In the genomic region with DNA sequence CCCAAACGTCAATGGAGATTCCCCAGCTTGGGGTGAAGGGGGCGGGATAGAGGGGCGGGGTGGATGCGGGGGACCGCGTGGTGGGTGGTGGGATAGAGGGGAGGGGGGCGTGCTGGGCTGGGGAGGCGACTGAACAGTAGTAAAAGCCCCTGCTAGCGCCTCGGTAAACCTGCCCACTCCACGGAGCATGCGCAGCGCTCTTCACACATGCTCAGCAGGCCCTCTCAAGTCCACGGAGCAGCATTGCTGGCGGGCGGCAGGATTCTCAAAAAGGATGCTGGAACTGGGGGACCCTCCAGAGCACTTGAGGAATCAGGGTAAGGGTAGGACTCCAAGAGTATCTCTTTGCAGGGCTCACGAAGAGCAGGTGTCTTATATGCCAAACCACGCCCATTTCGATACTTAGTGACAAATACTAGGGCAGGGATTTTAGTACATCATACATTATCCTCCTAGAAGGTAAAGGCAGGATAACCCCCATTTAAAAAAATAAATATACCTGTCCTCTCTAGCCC, we compare ENCODE assay signal across 9 cellular contexts. TPM values are rescaled to one million over a fixed set of nuclear protein-coding genes. Genes with fewer than 3 reads are reported as not detected.
DNase-seq lines count a peak whose midpoint lies in the region; ATAC-seq and TF ChIP-seq lines count a peak whose summit lies in the region.
"Had no signal": no experiment of that assay in that cellular context is flagged by ENCODE, and none has a peak within 500 bp of the region (broad histone marks: within the 10 kb centered on the region; RNA-seq: fewer than 3 reads in every experiment).

No MANE protein-coding gene starts in this region.

- H3K27ac ChIP-seq in C4-2B, result peak overlapping the region; percentile 88
- H3K27ac ChIP-seq in MM.1S (ENCODE audit: low read length), result no peak overlapping the region
- peak overlapping the region; percentile 83 to 85 for H3K27ac ChIP-seq in ovary
- H3K27ac ChIP-seq: neutrophil had no signal

- H3K9me3 Mint-ChIP-seq in activated CD8-positive, alpha-beta T cell treated with anti-CD3 and anti-CD28 coated beads for 36 hours, result peaks cover 4% of the 10 kb centered on the region

- H3K9me2 ChIP-seq in MM.1S (replicated peaks; ENCODE audit: insufficient read depth, low read length), result no peaks in the 10 kb centered on the region

- DNase-seq in MM.1S (peak; percentile 65), head of caudate nucleus (peak; percentile 6 to 76 (median 56)), ovary (peak; percentile 65 to 80 (median 73)), DMS153 (lab: John Stamatoyannopoulos, UW) (no peak), HuH-7 (ENCODE audit: low spot score) (no peak)
- peak; percentile 6 for DNase-seq in activated CD8-positive, alpha-beta T cell treated with anti-CD3 and anti-CD28 coated beads for 36 hours

- TF ChIP-seq EP300 in ovary (IDR thresholded peaks at IDR 0.05), result no peak

- H4K20me1 ChIP-seq in MM.1S (ENCODE audit: insufficient read depth, low read length), result no peaks in the 10 kb centered on the region

- CTCF ChIA-PET in activated CD8-positive, alpha-beta T cell treated with anti-CD3 and anti-CD28 coated beads for 36 hours (lab: Charles Lee), result no interaction called here

- H3F3A ChIP-seq in MM.1S (ENCODE audit: insufficient read depth, low read length), result peaks cover 9% of the 10 kb centered on the region; the same call in 1 of the 2 replicates

- no peaks in the 10 kb centered on the region for H3K36me3 Mint-ChIP-seq in activated CD8-positive, alpha-beta T cell treated with anti-CD3 and anti-CD28 coated beads for 36 hours (ENCODE audit: low read depth)

- TF ChIP-seq CTCF in C4-2B (conservative IDR thresholded peaks at IDR 0.05) (peak; percentile 1; the same call in 1 of the 2 replicates), MM.1S (IDR thresholded peaks at IDR 0.05; ENCODE audit: low read length) (no peak), ovary (IDR thresholded peaks at IDR 0.05) (no peak)
- no peak for TF ChIP-seq CTCF in activated CD8-positive, alpha-beta T cell treated with anti-CD3 and anti-CD28 coated beads for 36 hours (IDR thresholded peaks at IDR 0.05)

- H3K27me3 ChIP-seq in MM.1S (replicated peaks; ENCODE audit: insufficient read depth, low read length) (no peaks in the 10 kb centered on the region), ovary (no peaks in the 10 kb centered on the region)

- no peak overlapping the region for H3K9ac ChIP-seq in MM.1S (ENCODE audit: low read length)

- H3K4me2 ChIP-seq in MM.1S (ENCODE audit: low read depth, low read length), result peak overlapping the region; percentile 37; the same call in 1 of the 2 replicates

- intact Hi-C loops in activated CD8-positive, alpha-beta T cell treated with anti-CD3 and anti-CD28 coated beads for 36 hours (cut with micrococcal nuclease), result no loop called here
- intact Hi-C loops in head of caudate nucleus (cut with DNase I) (no loop called here), ovary (cut with DNase I) (no loop called here)

- peak; percentile 46 for ATAC-seq in GM19025 (IDR thresholded peaks at IDR 0.05; ENCODE audit: low read depth, unreplicated experiment)
- peak; percentile 47 for ATAC-seq in activated CD8-positive, alpha-beta T cell treated with anti-CD3 and anti-CD28 coated beads for 36 hours

- peak overlapping the region; percentile 24 for H3K4me3 Mint-ChIP-seq in activated CD8-positive, alpha-beta T cell treated with anti-CD3 and anti-CD28 coated beads for 36 hours

- no peaks in the 10 kb centered on the region for H3K79me2 ChIP-seq in MM.1S (ENCODE audit: low read length)

- H3K4me1 ChIP-seq in MM.1S (ENCODE audit: low read length), result no peaks in the 10 kb centered on the region
- no peaks in the 10 kb centered on the region for H3K4me1 ChIP-seq in ovary (ENCODE audit: insufficient read depth)

- peaks cover 20% of the 10 kb centered on the region for H3K27me3 Mint-ChIP-seq in activated CD8-positive, alpha-beta T cell treated with anti-CD3 and anti-CD28 coated beads for 36 hours

- POLR2A ChIA-PET in activated CD8-positive, alpha-beta T cell treated with anti-CD3 and anti-CD28 coated beads for 36 hours (lab: Charles Lee), result no interaction called here

- 21 to 34% (median 30%) methylated on average over 19 of the region's 19 CpGs for WGBS in ovary, 3 donors

- peak overlapping the region; percentile 70 for H3K4me3 ChIP-seq in MM.1S (ENCODE audit: low read length)
- peak overlapping the region; percentile 60 for H3K4me3 ChIP-seq in ovary

- H3K27ac Mint-ChIP-seq in activated CD8-positive, alpha-beta T cell treated with anti-CD3 and anti-CD28 coated beads for 36 hours, result no peak overlapping the region

- no peaks in the 10 kb centered on the region for H3K4me1 Mint-ChIP-seq in activated CD8-positive, alpha-beta T cell treated with anti-CD3 and anti-CD28 coated beads for 36 hours (ENCODE audit: low read depth)

- H2AFZ ChIP-seq in MM.1S (ENCODE audit: low read length), result peak overlapping the region; percentile 51; the same call in 1 of the 2 replicates

- no peak for TF ChIP-seq POLR2A in ovary (IDR thresholded peaks at IDR 0.05)

- H3K36me3 ChIP-seq in MM.1S (replicated peaks; ENCODE audit: insufficient read depth, low read length) (no peaks in the 10 kb centered on the region), ovary (no peaks in the 10 kb centered on the region)
- H3K36me3 ChIP-seq: neutrophil had no signal

- H3K9me3 ChIP-seq in MM.1S (replicated peaks; ENCODE audit: insufficient read depth, low read length), result no peaks in the 10 kb centered on the region
- no peaks in the 10 kb centered on the region for H3K9me3 ChIP-seq in ovary
- H3K9me3 ChIP-seq: neutrophil had no signal

RNA-seq across cellular contexts. Expression of gene RPS6KA6, which starts 0.4 kb away (rescaled TPM):
- total RNA-seq in activated CD8-positive, alpha-beta T cell treated with anti-CD3 and anti-CD28 coated beads for 36 hours, result under 1 TPM in 1 of 2 experiments, not detected in 1; 0.04 TPM
- 1 to 10 TPM; 3.9 to 9.3 (median 7.4) TPM for total RNA-seq in ovary
- polyA plus RNA-seq in ovary, result 1 to 10 TPM; 1.5 to 3.1 TPM

Comparison
In these comparisons a context has a peak if more than half of its experiments do, and no peak if none do; other contexts are left out.
1. DNase-seq: peak in MM.1S (single experiment), activated CD8-positive, alpha-beta T cell treated with anti-CD3 and anti-CD28 coated beads for 36 hours (single experiment), head of caudate nucleus (42 of 42) and ovary (5 of 5); none in DMS153 (single experiment) and HuH-7 (single experiment).
2. RNA of gene RPS6KA6, which starts 0.4 kb away (total RNA-seq): 3.9 to 9.3 TPM in ovary; 0.04 TPM in activated CD8-positive, alpha-beta T cell treated with anti-CD3 and anti-CD28 coated beads for 36 hours; every median in the first group is over 4 times any median in the second.